In the genomic region with DNA sequence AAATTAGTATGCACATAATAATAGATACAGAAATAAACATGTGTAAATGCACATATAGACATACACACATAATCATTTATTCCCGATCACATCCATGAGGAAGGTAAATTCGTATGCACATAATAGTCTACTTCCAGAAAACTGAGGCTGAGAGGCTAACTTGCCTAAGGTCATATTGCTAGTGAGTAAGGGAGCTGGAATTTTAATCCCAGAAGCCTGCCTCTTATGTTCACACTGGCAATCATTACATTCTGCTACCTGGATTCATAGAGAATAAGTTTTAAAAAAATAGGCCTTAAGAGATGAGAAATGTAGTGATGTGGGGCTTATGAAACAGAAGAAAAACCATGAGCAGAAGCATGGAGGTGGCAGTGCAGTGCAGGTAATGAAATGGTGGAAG, we compare ENCODE assay signal across 27 cellular contexts.
"Had no signal": no experiment of that assay in that cellular context is flagged by ENCODE, and none has a peak within 500 bp of the region (broad histone marks: within the 10 kb centered on the region; RNA-seq: fewer than 3 reads in every experiment).

No MANE protein-coding gene starts in this region.

- H3K4me3 ChIP-seq: cardiac muscle cell, colonic mucosa, dorsolateral prefrontal cortex, stomach, thyroid gland, upper lobe of left lung, vagina had no signal

- H3K36me3 ChIP-seq: cardiac muscle cell, colonic mucosa, stomach, thyroid gland, upper lobe of left lung, vagina, WERI-Rb-1 had no signal

- FAIRE-seq: islet of Langerhans, small intestine had no signal

- H3K4me1 ChIP-seq: colonic mucosa, stomach, thyroid gland, upper lobe of left lung, vagina had no signal

- DNase-seq: activated CD4-positive, alpha-beta T cell treated with anti-CD3 and anti-CD28 coated beads for 48 hours; activated CD4-positive, alpha-beta T cell treated with anti-CD3 and anti-CD28 coated beads, Interleukin-2, amount 50 U/mL, for 48 hours; activated CD8-positive, alpha-beta memory T cell treated with anti-CD3 and anti-CD28 coated beads for 24 hours; activated gamma-delta T cell treated with Interleukin-2 at 50 U/mL for 16 hours; activated T-cell treated with anti-CD3 and anti-CD28 coated beads, Interleukin-2, amount 50 U/mL, for 1 hour; anterior cingulate cortex; cerebellar nuclear complex; colonic mucosa; dorsolateral prefrontal cortex; effector memory CD4-positive, alpha-beta T cell; foreskin melanocyte; left cardiac atrium; left ventricle myocardium superior; small intestine; stimulated activated CD4-positive, alpha-beta T cell treated with anti-CD3 and anti-CD28 coated beads, Interleukin-1b, Interleukin-23, amount 100 ng/mL, for 48 hours; stimulated activated naive B cell treated with anti-CD40 and anti-IgM and Interleukin-4, amounts not matched to agents 10 μg/mL and 1 μg/mL and 100 μg/mL, for 72 hours; stomach; T1000; thyroid gland; upper lobe of left lung; WERI-Rb-1 had no signal

- H3K27ac ChIP-seq: cardiac muscle cell, colonic mucosa, dorsolateral prefrontal cortex, stomach, thyroid gland, upper lobe of left lung, vagina, WERI-Rb-1 had no signal

- ATAC-seq: activated CD4-positive, CD25-positive, alpha-beta regulatory T cell treated with anti-CD3 and anti-CD28 coated beads, Interleukin-2, amount 50 U/mL, for 24 hours; activated T-helper 17 cell treated with anti-CD3 and anti-CD28 coated beads, Interleukin-2, amount 50 U/mL, for 72 hours; left cardiac atrium; left ventricle myocardium superior; sciatic nerve; stimulated activated naive B cell treated with anti-CD40 and anti-IgM and Interleukin-4, amounts not matched to agents 10 μg/mL and 1 μg/mL and 100 μg/mL, for 72 hours had no signal

- H3K9me3 ChIP-seq: colonic mucosa, thyroid gland, upper lobe of left lung, vagina had no signal

- H3K27me3 ChIP-seq: cardiac muscle cell, colonic mucosa, stomach, thyroid gland, upper lobe of left lung, vagina had no signal
